ENCODE assay signal across 16 cellular contexts in genomic region chr11:69351460-69351859, GRCh38. TPM values are rescaled to one million over a fixed set of nuclear protein-coding genes. Genes with fewer than 3 reads are reported as not detected.
A peak's percentile ranks its signal among the peaks of the same experiment; 100 is the strongest.
DNase-seq lines count a peak whose midpoint lies in the region; ATAC-seq and TF ChIP-seq lines count a peak whose summit lies in the region.
"Had no signal": no experiment of that assay in that cellular context is flagged by ENCODE, and none has a peak within 500 bp of the region (broad histone marks: within the 10 kb centered on the region; RNA-seq: fewer than 3 reads in every experiment).

No MANE protein-coding gene starts in this region.

- DNase-seq in GM03348 (ENCODE audit: low spot score): peak; percentile 64
- no peak for DNase-seq in SJCRH30
- DNase-seq in fibroblast of mammary gland (ENCODE audit: low read depth): peak; percentile 65
- DNase-seq in progenitor cell of endocrine pancreas (ENCODE audit: low spot score, unreplicated experiment): no peak
- DNase-seq in activated T-helper 2 cell treated with anti-CD3 and anti-CD28 coated beads, Interferon-gamma antibody, Interleukin-2, Interleukin-4, amounts not matched to agents 10 μg/mL and 5 μg/mL and 100 μg/mL, durations not matched to agents 14 hours and 24 hours and 36 hours (ENCODE audit: low spot score): no peak
- DNase-seq in head of caudate nucleus: no peak
- DNase-seq in NOMO-1 treated with DMSO at 0.1 percent for 48 hours (lab: John Stamatoyannopoulos, UW; ENCODE audit: unreplicated experiment): no peak
- DNase-seq: activated naive CD8-positive, alpha-beta T cell treated with anti-CD3 and anti-CD28 coated beads, Interleukin-2, amount 50 U/mL, for 24 hours; CD8-positive, alpha-beta T cell; left ventricle myocardium inferior; NCI-H1436 treated with DMSO at 0.1 percent for 48 hours; NCI-H524; SIG-M5; spleen had no signal

- H3K4me3 Mint-ChIP-seq in progenitor cell of endocrine pancreas (ENCODE audit: low read depth): no peak overlapping the region
- H3K4me3 Mint-ChIP-seq in activated T-helper 2 cell treated with anti-CD3 and anti-CD28 coated beads, Interferon-gamma antibody, Interleukin-2, Interleukin-4, amounts not matched to agents 10 μg/mL and 5 μg/mL and 100 μg/mL, durations not matched to agents 14 hours and 24 hours and 36 hours (ENCODE audit: low read depth): no peak overlapping the region
- H3K4me3 Mint-ChIP-seq: activated naive CD8-positive, alpha-beta T cell treated with anti-CD3 and anti-CD28 coated beads, Interleukin-2, amount 50 U/mL, for 24 hours; CD8-positive, alpha-beta T cell had no signal

- H3K9me3 ChIP-seq in SJCRH30 (replicated peaks): no peaks in the 10 kb centered on the region

- H3K36me3 ChIP-seq in SJCRH30: no peaks in the 10 kb centered on the region
- H3K36me3 ChIP-seq: left ventricle myocardium inferior, spleen had no signal

- H3K4me1 ChIP-seq in SJCRH30: peaks cover 33% of the 10 kb centered on the region
- H3K4me1 ChIP-seq: left ventricle myocardium inferior had no signal

- intact Hi-C loops in activated T-helper 2 cell treated with anti-CD3 and anti-CD28 coated beads, Interferon-gamma antibody, Interleukin-2, Interleukin-4, amounts not matched to agents 10 μg/mL and 5 μg/mL and 100 μg/mL, durations not matched to agents 14 hours and 24 hours and 36 hours (cut with micrococcal nuclease): loop anchor here (5.0 kb wide), 1 partner anchor 54 kb away; no protein-coding TSS in a partner anchor
- intact Hi-C loops in head of caudate nucleus (cut with DNase I): no loop called here

- no peaks in the 10 kb centered on the region for H3K9me3 Mint-ChIP-seq in progenitor cell of endocrine pancreas (ENCODE audit: low read depth)
- peaks cover 5% of the 10 kb centered on the region for H3K9me3 Mint-ChIP-seq in activated T-helper 2 cell treated with anti-CD3 and anti-CD28 coated beads, Interferon-gamma antibody, Interleukin-2, Interleukin-4, amounts not matched to agents 10 μg/mL and 5 μg/mL and 100 μg/mL, durations not matched to agents 14 hours and 24 hours and 36 hours

- peak overlapping the region; percentile 1; the same call in 1 of the 2 replicates for H3K27ac ChIP-seq in SJCRH30
- H3K27ac ChIP-seq: left ventricle myocardium inferior, spleen had no signal

- no peak for ATAC-seq in GM21576 (IDR thresholded peaks at IDR 0.05; ENCODE audit: unreplicated experiment)
- ATAC-seq: activated naive CD8-positive, alpha-beta T cell treated with anti-CD3 and anti-CD28 coated beads, Interleukin-2, amount 50 U/mL, for 24 hours; CD8-positive, alpha-beta T cell had no signal

- peaks cover 24% of the 10 kb centered on the region for H3K4me1 Mint-ChIP-seq in progenitor cell of endocrine pancreas (ENCODE audit: low read depth)
- peaks cover 7% of the 10 kb centered on the region for H3K4me1 Mint-ChIP-seq in activated T-helper 2 cell treated with anti-CD3 and anti-CD28 coated beads, Interferon-gamma antibody, Interleukin-2, Interleukin-4, amounts not matched to agents 10 μg/mL and 5 μg/mL and 100 μg/mL, durations not matched to agents 14 hours and 24 hours and 36 hours (ENCODE audit: low read depth)

- H3K27me3 Mint-ChIP-seq in progenitor cell of endocrine pancreas: peaks cover 3% of the 10 kb centered on the region
- H3K27me3 Mint-ChIP-seq in activated T-helper 2 cell treated with anti-CD3 and anti-CD28 coated beads, Interferon-gamma antibody, Interleukin-2, Interleukin-4, amounts not matched to agents 10 μg/mL and 5 μg/mL and 100 μg/mL, durations not matched to agents 14 hours and 24 hours and 36 hours (ENCODE audit: low read depth): peaks cover under 1% of the 10 kb centered on the region
- H3K27me3 Mint-ChIP-seq: activated naive CD8-positive, alpha-beta T cell treated with anti-CD3 and anti-CD28 coated beads, Interleukin-2, amount 50 U/mL, for 24 hours had no signal

- H3K27ac Mint-ChIP-seq in progenitor cell of endocrine pancreas: peak overlapping the region; percentile 0
- no peak overlapping the region for H3K27ac Mint-ChIP-seq in activated T-helper 2 cell treated with anti-CD3 and anti-CD28 coated beads, Interferon-gamma antibody, Interleukin-2, Interleukin-4, amounts not matched to agents 10 μg/mL and 5 μg/mL and 100 μg/mL, durations not matched to agents 14 hours and 24 hours and 36 hours
- H3K27ac Mint-ChIP-seq: activated naive CD8-positive, alpha-beta T cell treated with anti-CD3 and anti-CD28 coated beads, Interleukin-2, amount 50 U/mL, for 24 hours; CD8-positive, alpha-beta T cell had no signal

- no peak overlapping the region for H3K4me3 ChIP-seq in SJCRH30
- H3K4me3 ChIP-seq in fibroblast of mammary gland (ENCODE audit: control insufficient read depth, low read depth, low read length): no peak overlapping the region
- H3K4me3 ChIP-seq: left ventricle myocardium inferior, spleen had no signal

- TF ChIP-seq CTCF in fibroblast of mammary gland (conservative IDR thresholded peaks at IDR 0.05; ENCODE audit: control insufficient read depth, insufficient read depth, low read depth, low read length): no peak
- no peak for TF ChIP-seq CTCF in progenitor cell of endocrine pancreas (IDR thresholded peaks at IDR 0.05; ENCODE audit: unreplicated experiment)

- H3K36me3 Mint-ChIP-seq in progenitor cell of endocrine pancreas (ENCODE audit: insufficient read depth): no peaks in the 10 kb centered on the region
- H3K36me3 Mint-ChIP-seq in activated T-helper 2 cell treated with anti-CD3 and anti-CD28 coated beads, Interferon-gamma antibody, Interleukin-2, Interleukin-4, amounts not matched to agents 10 μg/mL and 5 μg/mL and 100 μg/mL, durations not matched to agents 14 hours and 24 hours and 36 hours (ENCODE audit: low read depth): no peaks in the 10 kb centered on the region
- H3K36me3 Mint-ChIP-seq: CD8-positive, alpha-beta T cell had no signal

- no peaks in the 10 kb centered on the region for H3K27me3 ChIP-seq in SJCRH30

RNA-seq across cellular contexts. Expression of gene MYEOV, which starts 57.5 kb away (rescaled TPM):
- 2.9 and 6.7 TPM in 2 replicates for total RNA-seq in SJCRH30 (2014; rRNA removed; shearing (Covaris generic))
- 0.14 TPM in 1 of 2 replicates, not detected in the other for total RNA-seq in progenitor cell of endocrine pancreas
- total RNA-seq in activated T-helper 2 cell treated with anti-CD3 and anti-CD28 coated beads, Interferon-gamma antibody, Interleukin-2, Interleukin-4, amounts not matched to agents 10 μg/mL and 5 μg/mL and 100 μg/mL, durations not matched to agents 14 hours and 24 hours and 36 hours: 0.09 TPM in 1 of 2 replicates, not detected in the other
- total RNA-seq: left ventricle myocardium inferior, temporal lobe had no signal

Comparison
In these comparisons a context has a peak if more than half of its experiments do, and no peak if none do; other contexts are left out.
1. DNase-seq: peak in GM03348 (single experiment) and fibroblast of mammary gland (single experiment); none in SJCRH30 (0 of 2), progenitor cell of endocrine pancreas (single experiment), activated T-helper 2 cell treated with anti-CD3 and anti-CD28 coated beads, Interferon-gamma antibody, Interleukin-2, Interleukin-4, amounts not matched to agents 10 μg/mL and 5 μg/mL and 100 μg/mL, durations not matched to agents 14 hours and 24 hours and 36 hours (single experiment), head of caudate nucleus (0 of 42) and NOMO-1 treated with DMSO at 0.1 percent for 48 hours (single experiment).